In genomic region chr16:30552956-30553355, GRCh38 we compare ENCODE assay signal across 1 cellular context.
TF ChIP-seq lines count a peak whose summit lies in the region.

No MANE protein-coding gene starts in this region.

TF ChIP-seq in WTC11, 78 proteins besides CTCF, POLR2A, EP300 and RAD21:
- no peak for TF ChIP-seq ZNF219 (CRISPR knock-in tag; IDR thresholded peaks at IDR 0.05; ENCODE audit: borderline replicate concordance)
- TF ChIP-seq USF1 (CRISPR knock-in tag; IDR thresholded peaks at IDR 0.05): no peak
- TF ChIP-seq NFE2L1 (CRISPR knock-in tag; IDR thresholded peaks at IDR 0.05): no peak
- no peak for TF ChIP-seq STAT6 (CRISPR knock-in tag; conservative IDR thresholded peaks at IDR 0.05; ENCODE audit: low read depth)
- no peak for TF ChIP-seq ZNF425 (CRISPR knock-in tag; conservative IDR thresholded peaks at IDR 0.05)
- no peak for TF ChIP-seq NR3C1 (CRISPR knock-in tag; conservative IDR thresholded peaks at IDR 0.05; ENCODE audit: low read depth)
- TF ChIP-seq E2F5 (CRISPR knock-in tag; IDR thresholded peaks at IDR 0.05): no peak
- no peak for TF ChIP-seq ZNF416 (CRISPR knock-in tag; IDR thresholded peaks at IDR 0.05)
- no peak for TF ChIP-seq TP53 (CRISPR knock-in tag; IDR thresholded peaks at IDR 0.05)
- no peak for TF ChIP-seq OVOL2 (CRISPR knock-in tag; IDR thresholded peaks at IDR 0.05; ENCODE audit: borderline replicate concordance)
- TF ChIP-seq TCF7 (CRISPR knock-in tag; IDR thresholded peaks at IDR 0.05; ENCODE audit: low read depth): no peak
- TF ChIP-seq NR2C2 (CRISPR knock-in tag; IDR thresholded peaks at IDR 0.05): no peak
- TF ChIP-seq SMAD4 (CRISPR knock-in tag; IDR thresholded peaks at IDR 0.05): no peak
